In genomic region chr3:193731656-193732055, GRCh38 we compare ENCODE assay signal across 1 cellular context.
TF ChIP-seq lines count a peak whose summit lies in the region.

No MANE protein-coding gene starts in this region.

TF ChIP-seq in HepG2, 621 proteins besides CTCF, POLR2A, EP300 and RAD21 (continued from another document):
- no peak for TF ChIP-seq ZNF276 (CRISPR knock-in tag; IDR thresholded peaks at IDR 0.05; ENCODE audit: low read depth)
- TF ChIP-seq ZNF768 (CRISPR knock-in tag; IDR thresholded peaks at IDR 0.05): no peak
